Comparison of ENCODE assay signal across 13 cellular contexts in the genomic region with DNA sequence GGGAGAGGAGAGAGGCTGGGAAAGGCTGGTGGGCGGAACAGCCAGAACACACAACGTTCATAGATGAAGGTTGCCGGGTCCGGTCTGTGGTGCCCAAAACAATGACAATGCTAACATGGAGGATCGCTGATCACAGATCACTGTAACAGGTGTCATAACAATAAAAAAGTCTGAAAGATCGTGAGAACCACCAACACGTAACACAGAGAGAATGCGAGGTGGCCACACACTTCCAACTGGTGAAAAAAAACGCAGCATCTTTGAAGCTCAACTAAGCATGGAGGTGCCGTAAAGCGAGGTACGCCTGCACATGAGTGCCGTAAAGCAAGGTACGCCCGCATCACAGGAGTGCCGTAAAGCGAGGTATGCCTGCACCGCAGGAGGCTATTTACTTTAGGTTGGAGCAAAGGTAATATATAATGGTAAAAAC. TPM values are rescaled to one million over a fixed set of nuclear protein-coding genes. Genes with fewer than 3 reads are reported as not detected.
DNase-seq lines count a peak whose midpoint lies in the region; ATAC-seq and TF ChIP-seq lines count a peak whose summit lies in the region.
"Had no signal": no experiment of that assay in that cellular context is flagged by ENCODE, and none has a peak within 500 bp of the region (broad histone marks: within the 10 kb centered on the region; RNA-seq: fewer than 3 reads in every experiment).

No MANE protein-coding gene starts in this region.

- no peak overlapping the region for H2AFZ ChIP-seq in neuronal stem cell (ENCODE audit: low read length)

- H3K4me2 ChIP-seq in neuronal stem cell (ENCODE audit: insufficient read depth, low read length, poor library complexity, severe bottlenecking): no peak overlapping the region

- H2BK120ac ChIP-seq in neuronal stem cell (ENCODE audit: low read depth, low read length): no peak overlapping the region

- no peak overlapping the region for H3K4me3 ChIP-seq in body of pancreas
- no peak overlapping the region for H3K4me3 ChIP-seq in neuronal stem cell (ENCODE audit: low read length in 2 of 2)
- H3K4me3 ChIP-seq in adrenal gland: no peak overlapping the region
- H3K4me3 ChIP-seq: heart left ventricle had no signal

- H3K9me3 ChIP-seq in body of pancreas: no peaks in the 10 kb centered on the region
- peaks cover 0 to 4% of the 10 kb centered on the region in 2 donors for H3K9me3 ChIP-seq in neuronal stem cell (replicated peaks in 1 of 2; ENCODE audit: control insufficient read depth in 2 of 2, insufficient read depth in 1 of 2, low read depth in 1 of 2, low read length in 2 of 2)
- H3K9me3 ChIP-seq in adrenal gland (replicated peaks in 1 of 3): no peaks in the 10 kb centered on the region
- H3K9me3 ChIP-seq: heart left ventricle had no signal

- H3K9me3 Mint-ChIP-seq in activated T-helper 1 cell treated with anti-CD3 and anti-CD28 coated beads, Interleukin-12 subunit alpha, Interleukin-12 subunit beta, Interleukin-2, Interleukin-4 antibody, amounts not matched to agents 30 ng/mL and 10 ng/mL and 1 ng/mL, durations not matched to agents 14 hours and 24 hours and 36 hours: no peaks in the 10 kb centered on the region
- H3K9me3 Mint-ChIP-seq: stimulated activated naive CD8-positive, alpha-beta T cell treated with anti-CD3 and anti-CD28 coated beads, Interleukin-15, amount 100 ng/mL, for 72 hours had no signal

- no peak overlapping the region for H2BK15ac ChIP-seq in neuronal stem cell (ENCODE audit: low read length)

- H3K4me3 Mint-ChIP-seq in activated T-helper 1 cell treated with anti-CD3 and anti-CD28 coated beads, Interleukin-12 subunit alpha, Interleukin-12 subunit beta, Interleukin-2, Interleukin-4 antibody, amounts not matched to agents 30 ng/mL and 10 ng/mL and 1 ng/mL, durations not matched to agents 14 hours and 24 hours and 36 hours: no peak overlapping the region

- H2BK5ac ChIP-seq in neuronal stem cell (ENCODE audit: low read length): no peak overlapping the region

- H3K14ac ChIP-seq in neuronal stem cell (ENCODE audit: low read length): no peak overlapping the region

- H3K18ac ChIP-seq in neuronal stem cell (ENCODE audit: low read length): no peak overlapping the region

- H3K79me1 ChIP-seq in neuronal stem cell (ENCODE audit: low read depth, low read length): peaks cover 1% of the 10 kb centered on the region

- peaks cover 5% of the 10 kb centered on the region for H3K27me3 Mint-ChIP-seq in activated T-helper 1 cell treated with anti-CD3 and anti-CD28 coated beads, Interleukin-12 subunit alpha, Interleukin-12 subunit beta, Interleukin-2, Interleukin-4 antibody, amounts not matched to agents 30 ng/mL and 10 ng/mL and 1 ng/mL, durations not matched to agents 14 hours and 24 hours and 36 hours (ENCODE audit: insufficient read depth)
- H3K27me3 Mint-ChIP-seq: stimulated activated naive CD8-positive, alpha-beta T cell treated with anti-CD3 and anti-CD28 coated beads, Interleukin-15, amount 100 ng/mL, for 72 hours had no signal

- H3K4ac ChIP-seq in neuronal stem cell (ENCODE audit: low read length): no peak overlapping the region

- H3K36me3 ChIP-seq in body of pancreas (replicated peaks in 1 of 2; ENCODE audit: insufficient read depth in 1 of 2, low read depth in 2 of 2): no peaks in the 10 kb centered on the region
- H3K36me3 ChIP-seq in neuronal stem cell (replicated peaks in 1 of 2; ENCODE audit: control insufficient read depth in 2 of 2, insufficient read depth in 2 of 2, low read length in 2 of 2): no peaks in the 10 kb centered on the region
- H3K36me3 ChIP-seq in adrenal gland (replicated peaks in 1 of 2): no peaks in the 10 kb centered on the region
- H3K36me3 ChIP-seq: heart left ventricle had no signal

- H3K23ac ChIP-seq in neuronal stem cell (ENCODE audit: low read depth, low read length, poor library complexity): peak overlapping the region; percentile 55

- H3K4me1 Mint-ChIP-seq in activated T-helper 1 cell treated with anti-CD3 and anti-CD28 coated beads, Interleukin-12 subunit alpha, Interleukin-12 subunit beta, Interleukin-2, Interleukin-4 antibody, amounts not matched to agents 30 ng/mL and 10 ng/mL and 1 ng/mL, durations not matched to agents 14 hours and 24 hours and 36 hours (ENCODE audit: low read depth): no peaks in the 10 kb centered on the region
- H3K4me1 Mint-ChIP-seq: stimulated activated naive CD8-positive, alpha-beta T cell treated with anti-CD3 and anti-CD28 coated beads, Interleukin-15, amount 100 ng/mL, for 72 hours had no signal

- no peak overlapping the region for H3K9ac ChIP-seq in neuronal stem cell (ENCODE audit: low read depth, low read length, poor library complexity)

- no peak overlapping the region for H2AK5ac ChIP-seq in neuronal stem cell (ENCODE audit: low read depth, low read length)

- 81 to 84% methylated on average over 18 of the region's 18 CpGs for WGBS in body of pancreas, 2 donors
- WGBS in neuronal stem cell (ENCODE audit: extremely low coverage in 2 of 2, insufficient read length in 2 of 2, insufficient replicate concordance in 1 of 2), 2 donors: no CpG with 5 or more reads among the region's 18 CpGs
- 84 to 92% (median 90%) methylated on average over 18 of the region's 18 CpGs for WGBS in adrenal gland, 4 donors

- TF ChIP-seq POLR2A in body of pancreas (IDR thresholded peaks at IDR 0.05) (no peak), adrenal gland (IDR thresholded peaks at IDR 0.05) (no peak)

- intact Hi-C loops in body of pancreas (cut with DNase I): no loop called here
- intact Hi-C loops in adrenal gland (cut with DNase I): no loop called here
- intact Hi-C loops in activated T-helper 1 cell treated with anti-CD3 and anti-CD28 coated beads, Interleukin-12 subunit alpha, Interleukin-12 subunit beta, Interleukin-2, Interleukin-4 antibody, amounts not matched to agents 30 ng/mL and 10 ng/mL and 1 ng/mL, durations not matched to agents 14 hours and 24 hours and 36 hours (cut with micrococcal nuclease): no loop called here

- H3K4me1 ChIP-seq in body of pancreas (no peaks in the 10 kb centered on the region), neuronal stem cell (ENCODE audit: control insufficient read depth in 2 of 2, insufficient read depth in 1 of 2, low read depth in 1 of 2, low read length in 2 of 2) (peaks cover under 1 to 1% of the 10 kb centered on the region in 2 donors), adrenal gland (replicated peaks in 1 of 2) (no peaks in the 10 kb centered on the region)

- H3K27me3 ChIP-seq in body of pancreas: peaks cover 0 to 6% of the 10 kb centered on the region in 2 donors
- no peaks in the 10 kb centered on the region for H3K27me3 ChIP-seq in neuronal stem cell (ENCODE audit: control insufficient read depth in 3 of 3, insufficient read depth in 3 of 3, low read depth in 1 of 3, low read length in 3 of 3)
- no peaks in the 10 kb centered on the region for H3K27me3 ChIP-seq in adrenal gland
- H3K27me3 ChIP-seq: heart left ventricle had no signal

- no peak overlapping the region for H3K27ac ChIP-seq in body of pancreas
- no peak overlapping the region for H3K27ac ChIP-seq in neuronal stem cell (replicated peaks; ENCODE audit: low read length)
- H3K27ac ChIP-seq in adrenal gland: no peak overlapping the region
- H3K27ac ChIP-seq: heart left ventricle had no signal

- H4K8ac ChIP-seq in neuronal stem cell (ENCODE audit: low read depth, low read length): no peak overlapping the region

- H3K27ac Mint-ChIP-seq in activated T-helper 1 cell treated with anti-CD3 and anti-CD28 coated beads, Interleukin-12 subunit alpha, Interleukin-12 subunit beta, Interleukin-2, Interleukin-4 antibody, amounts not matched to agents 30 ng/mL and 10 ng/mL and 1 ng/mL, durations not matched to agents 14 hours and 24 hours and 36 hours: no peak overlapping the region
- H3K27ac Mint-ChIP-seq: stimulated activated naive CD8-positive, alpha-beta T cell treated with anti-CD3 and anti-CD28 coated beads, Interleukin-15, amount 100 ng/mL, for 72 hours had no signal

- no peaks in the 10 kb centered on the region for H3K36me3 Mint-ChIP-seq in activated T-helper 1 cell treated with anti-CD3 and anti-CD28 coated beads, Interleukin-12 subunit alpha, Interleukin-12 subunit beta, Interleukin-2, Interleukin-4 antibody, amounts not matched to agents 30 ng/mL and 10 ng/mL and 1 ng/mL, durations not matched to agents 14 hours and 24 hours and 36 hours (ENCODE audit: low read depth)

- H2BK12ac ChIP-seq in neuronal stem cell (ENCODE audit: low read length): no peak overlapping the region

- peak; percentile 55 for ATAC-seq in body of pancreas
- ATAC-seq in HG03097 (IDR thresholded peaks at IDR 0.05; ENCODE audit: low FRiP score, unreplicated experiment): no peak
- ATAC-seq: heart left ventricle; stimulated activated naive CD8-positive, alpha-beta T cell treated with anti-CD3 and anti-CD28 coated beads, Interleukin-15, amount 100 ng/mL, for 72 hours had no signal

- no peak overlapping the region for H4K91ac ChIP-seq in neuronal stem cell (ENCODE audit: low read depth, low read length, poor library complexity)

- no peak for TF ChIP-seq CTCF in body of pancreas (IDR thresholded peaks at IDR 0.05)
- TF ChIP-seq CTCF in adrenal gland (IDR thresholded peaks at IDR 0.05): no peak

- peak; percentile 80 for DNase-seq in DMS53 treated with DMSO at 0.1 percent for 48 hours (lab: John Stamatoyannopoulos, UW; ENCODE audit: unreplicated experiment)
- peak; percentile 68 to 86 for DNase-seq in NCI-H1930 (lab: John Stamatoyannopoulos, UW)
- DNase-seq in body of pancreas: peak in 2 of 4 donors; percentile 37 to 54
- DNase-seq in neuronal stem cell (ENCODE audit: low spot score): no peak
- DNase-seq in adrenal gland: no peak
- DNase-seq in activated T-helper 1 cell treated with anti-CD3 and anti-CD28 coated beads, Interleukin-12 subunit alpha, Interleukin-12 subunit beta, Interleukin-2, Interleukin-4 antibody, amounts not matched to agents 30 ng/mL and 10 ng/mL and 1 ng/mL, durations not matched to agents 14 hours and 24 hours and 36 hours (ENCODE audit: low spot score): no peak
- DNase-seq in iPS-NIHi7 (ENCODE audit: extremely low spot score): no peak
- DNase-seq: activated CD8-positive, alpha-beta memory T cell treated with anti-CD3 and anti-CD28 coated beads, Interleukin-2, amount 50 U/mL, for 48 hours; cerebellar nuclear complex; DND-41; heart left ventricle had no signal

RNA-seq across cellular contexts. Expression of gene ABR, which starts 42.3 kb away (rescaled TPM):
- total RNA-seq in body of pancreas (10 to 100 TPM; 32.4 to 46.8 TPM), adrenal gland (100 to 1,000 TPM in 6 of 8 donors, 10 to 100 TPM in 2; 84.7 to 131 (median 113) TPM)
- 53.3 TPM for polyA plus RNA-seq in neuronal stem cell (2013, experiment 1 of 2)
- polyA plus RNA-seq in neuronal stem cell (2013, experiment 2 of 2): 57.2 TPM
- 100 to 1,000 TPM in 1 of 3 donors, 10 to 100 TPM in 2; 46.2 to 152 (median 51.9) TPM for polyA plus RNA-seq in adrenal gland
- total RNA-seq in activated T-helper 1 cell treated with anti-CD3 and anti-CD28 coated beads, Interleukin-12 subunit alpha, Interleukin-12 subunit beta, Interleukin-2, Interleukin-4 antibody, amounts not matched to agents 30 ng/mL and 10 ng/mL and 1 ng/mL, durations not matched to agents 14 hours and 24 hours and 36 hours: 58.4 and 66.7 TPM in 2 replicates

Comparison
In these comparisons a context has a peak if more than half of its experiments do, and no peak if none do; other contexts are left out.
1. DNase-seq: peak in DMS53 treated with DMSO at 0.1 percent for 48 hours (single experiment) and NCI-H1930 (2 of 2); none in neuronal stem cell (single experiment), adrenal gland (0 of 7), activated T-helper 1 cell treated with anti-CD3 and anti-CD28 coated beads, Interleukin-12 subunit alpha, Interleukin-12 subunit beta, Interleukin-2, Interleukin-4 antibody, amounts not matched to agents 30 ng/mL and 10 ng/mL and 1 ng/mL, durations not matched to agents 14 hours and 24 hours and 36 hours (single experiment) and iPS-NIHi7 (single experiment).